In the genomic region with DNA sequence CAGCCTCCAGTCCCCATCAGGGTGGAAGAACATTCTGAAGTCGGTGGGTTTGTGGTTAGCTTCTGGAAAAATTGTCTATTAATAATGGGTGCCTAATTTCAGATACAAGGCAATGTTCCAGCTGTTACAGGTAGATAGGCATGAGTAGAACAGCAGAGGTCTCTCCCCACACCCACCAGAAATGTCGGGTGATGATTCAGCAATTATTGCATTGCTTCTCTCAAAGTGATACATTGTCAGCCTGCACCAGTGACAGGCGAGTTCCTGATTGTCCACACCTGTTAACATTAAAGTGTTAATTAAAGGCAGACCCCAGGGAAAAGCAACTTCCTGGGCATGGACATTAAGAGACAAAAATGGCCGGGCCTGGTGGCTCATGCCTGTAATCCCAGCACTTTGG, we compare ENCODE assay signal across 29 cellular contexts. TPM values are rescaled to one million over a fixed set of nuclear protein-coding genes. Genes with fewer than 3 reads are reported as not detected.
"Had no signal": no experiment of that assay in that cellular context is flagged by ENCODE, and none has a peak within 500 bp of the region (broad histone marks: within the 10 kb centered on the region; RNA-seq: fewer than 3 reads in every experiment).

No MANE protein-coding gene starts in this region.

- H3K79me2 ChIP-seq: parathyroid adenoma had no signal

- H3K4me3 ChIP-seq: neural progenitor cell, ovary, psoas muscle, skin epidermis, smooth muscle cell, spleen, suprapubic skin, tibial artery, transverse colon, upper lobe of right lung, uterus had no signal

- H3K9me3 ChIP-seq: ovary, psoas muscle, suprapubic skin, testis, tibial artery, transverse colon, upper lobe of right lung, uterus had no signal

- DNase-seq: naive thymus-derived CD8-positive, alpha-beta T cell; occipital lobe; ovary; posterior cingulate gyrus; psoas muscle; right cardiac atrium; spleen; stimulated activated CD4-positive, alpha-beta T cell treated with anti-CD3 and anti-CD28 coated beads, Interleukin-12 subunit alpha, Interleukin-12 subunit beta, amount 100 ng/mL, for 4 hours; stimulated activated CD4-positive, alpha-beta T cell treated with anti-CD3 and anti-CD28 coated beads, Interleukin-1b, Interleukin-23, amount 100 ng/mL, for 48 hours; stimulated activated CD4-positive, alpha-beta T cell treated with anti-CD3 and anti-CD28 coated beads, Interleukin-4, amount 100 ng/mL, for 1 hour; stimulated activated CD4-positive, alpha-beta T cell treated with anti-CD3 and anti-CD28 coated beads, Interleukin-4, amount 100 ng/mL, for 4 hours; stimulated activated CD8-positive, alpha-beta memory T cell treated with anti-CD3 and anti-CD28 coated beads, Interleukin-4, amount 100 ng/mL, for 48 hours; stimulated activated naive CD4-positive, alpha-beta T cell; stimulated activated naive CD8-positive, alpha-beta T cell treated with anti-CD3 and anti-CD28 coated beads, Interleukin-15, amount 100 ng/mL, for 72 hours; stimulated activated naive CD8-positive, alpha-beta T cell treated with anti-CD3 and anti-CD28 coated beads, Interleukin-15, Interleukin-2, amounts not matched to agents 100 U/mL and 50 U/mL, for 24 hours; substantia nigra; testis; tibial artery; transverse colon; upper lobe of right lung; uterus had no signal

- H3K4me2 ChIP-seq: neural progenitor cell, smooth muscle cell had no signal

- ATAC-seq: naive thymus-derived CD8-positive, alpha-beta T cell; natural killer cell treated with Interleukin-12 subunit alpha and Interleukin-12 subunit beta and Interleukin-15 and Interleukin-18, amount 100 ng/mL, for 72 hours; psoas muscle; right cardiac atrium; sciatic nerve; stimulated activated memory B cell treated with anti-CD40 and anti-IgM and Interleukin-4, amounts not matched to agents 10 μg/mL and 1 μg/mL and 100 μg/mL, for 72 hours; stimulated activated naive CD8-positive, alpha-beta T cell treated with anti-CD3 and anti-CD28 coated beads, Interleukin-15, amount 100 ng/mL, for 72 hours; stimulated activated naive CD8-positive, alpha-beta T cell treated with anti-CD3 and anti-CD28 coated beads, Interleukin-15, Interleukin-2, amounts not matched to agents 100 U/mL and 50 U/mL, for 24 hours; upper lobe of right lung had no signal

- H3K27ac ChIP-seq: neural progenitor cell, ovary, parathyroid adenoma, psoas muscle, skin epidermis, spleen, suprapubic skin, testis, tibial artery, transverse colon, upper lobe of right lung, uterus had no signal

- H3K4me1 ChIP-seq: neural progenitor cell, parathyroid adenoma, psoas muscle, spleen, suprapubic skin, testis, tibial artery, transverse colon, upper lobe of right lung, uterus had no signal

- H2AFZ ChIP-seq: neural progenitor cell, parathyroid adenoma had no signal

- H3K36me3 ChIP-seq: neural progenitor cell, ovary, spleen, suprapubic skin, tibial artery, transverse colon, upper lobe of right lung, uterus had no signal

- H3K27me3 ChIP-seq: neural progenitor cell, ovary, spleen, suprapubic skin, testis, tibial artery, transverse colon, upper lobe of right lung, uterus had no signal

- H3K9ac ChIP-seq: neural progenitor cell, parathyroid adenoma had no signal

RNA-seq across cellular contexts. Expression of gene CLVS2, which starts 18.9 kb away (rescaled TPM):
- polyA plus RNA-seq: naive thymus-derived CD8-positive, alpha-beta T cell; smooth muscle cell; spleen had no signal
